Comparison of ENCODE assay signal across 8 cellular contexts in genomic region chr19:10655457-10656312, GRCh38. TPM values are rescaled to one million over a fixed set of nuclear protein-coding genes. Genes with fewer than 3 reads are reported as not detected.
DNase-seq lines count a peak whose midpoint lies in the region; ATAC-seq and TF ChIP-seq lines count a peak whose summit lies in the region.

No MANE protein-coding gene starts in this region.

- peak overlapping the region; percentile 96 to 100 (median 98) for H3K4me3 ChIP-seq in breast epithelium
- H3K4me3 ChIP-seq in lung: peak overlapping the region; percentile 72
- peak overlapping the region; percentile 84 to 100 (median 92) for H3K4me3 ChIP-seq in tibial nerve

- H3K4me1 ChIP-seq in breast epithelium (peaks cover 0 to 25% of the 10 kb centered on the region in 2 donors), lung (ENCODE audit: control insufficient read depth in 2 of 2, insufficient read depth in 2 of 2, low read length in 2 of 2) (peaks cover 3 to 16% of the 10 kb centered on the region in 2 donors), tibial nerve (peaks cover 0 to 72% (median 28%) of the 10 kb centered on the region in 4 donors)

- no peak for TF ChIP-seq EP300 in tibial nerve (IDR thresholded peaks at IDR 0.05)

- TF ChIP-seq CTCF in breast epithelium (IDR thresholded peaks at IDR 0.05) (no peak), lung (IDR thresholded peaks at IDR 0.05; ENCODE audit: control extremely low read depth, extremely low read depth) (no peak), tibial nerve (IDR thresholded peaks at IDR 0.05) (no peak), omental fat pad (IDR thresholded peaks at IDR 0.05) (no peak)

- ATAC-seq in lung (ENCODE audit: insufficient read depth, low FRiP score): no peak
- no peak for ATAC-seq in HG03439 (IDR thresholded peaks at IDR 0.05; ENCODE audit: unreplicated experiment)
- no peak for ATAC-seq in omental fat pad (ENCODE audit: low FRiP score)

- H3K9me3 ChIP-seq in breast epithelium: no peaks in the 10 kb centered on the region
- H3K9me3 ChIP-seq in lung (ENCODE audit: control insufficient read depth in 2 of 2, insufficient read depth in 1 of 2, low read length in 1 of 2): no peaks in the 10 kb centered on the region
- H3K9me3 ChIP-seq in tibial nerve: no peaks in the 10 kb centered on the region

- DNase-seq in activated naive CD4-positive, alpha-beta T cell treated with Interleukin-2 at 50 U/mL for 16 hours: peak; percentile 16
- no peak for DNase-seq in activated naive CD4-positive, alpha-beta T cell (lab: John Stamatoyannopoulos, UW)
- DNase-seq in NCI-H69 (lab: John Stamatoyannopoulos, UW) (peak; percentile 73), breast epithelium (ENCODE audit: low spot score in 2 of 2) (no peak), lung (ENCODE audit: low spot score) (no peak), tibial nerve (ENCODE audit: low spot score in 2 of 2) (no peak), omental fat pad (ENCODE audit: low spot score) (no peak)

- TF ChIP-seq POLR2A in breast epithelium (IDR thresholded peaks at IDR 0.05): no peak
- TF ChIP-seq POLR2A in tibial nerve (IDR thresholded peaks at IDR 0.05): no peak

- 5% methylated on average over 16 of the region's 16 CpGs for WGBS in lung, 2 donors
- 3 to 6% methylated on average over 16 of the region's 16 CpGs for WGBS in tibial nerve, 2 donors

- intact Hi-C loops in breast epithelium (cut with DNase I; ENCODE audit: low total_unique reads): no loop called here

- H3K27me3 ChIP-seq in breast epithelium (no peaks in the 10 kb centered on the region), lung (ENCODE audit: control insufficient read depth, insufficient read depth) (no peaks in the 10 kb centered on the region), tibial nerve (no peaks in the 10 kb centered on the region)

- H3K36me3 ChIP-seq in breast epithelium: no peaks in the 10 kb centered on the region
- peaks cover 0 to 2% of the 10 kb centered on the region in 2 donors for H3K36me3 ChIP-seq in lung (ENCODE audit: control insufficient read depth in 2 of 2, insufficient read depth in 2 of 2, low read length in 2 of 2)
- peaks cover 0 to 23% (median 0%) of the 10 kb centered on the region in 3 donors for H3K36me3 ChIP-seq in tibial nerve

- H3K27ac ChIP-seq in breast epithelium (peak overlapping the region; percentile 68 to 99), lung (ENCODE audit: low read depth in 1 of 2, low read length in 1 of 2) (peak overlapping the region in 1 of 2 donors; percentile 23), tibial nerve (peak overlapping the region; percentile 59 to 98 (median 88))

RNA-seq across cellular contexts. Expression of gene ILF3, which starts 1.5 kb away (rescaled TPM):
- total RNA-seq in breast epithelium (100 to 1,000 TPM in 2 of 3 donors, 10 to 100 TPM in 1; 80.2 to 166 (median 115) TPM), lung (100 to 1,000 TPM; 146 to 225 TPM), tibial nerve (100 to 1,000 TPM; 109 to 166 (median 127) TPM), omental fat pad (100 to 1,000 TPM; 101 to 237 (median 120) TPM)
- 100 to 1,000 TPM; 105 to 117 TPM for polyA plus RNA-seq in lung

RNA-seq across cellular contexts. Expression of gene SLC44A2, which starts 30.3 kb away (rescaled TPM):
- total RNA-seq in breast epithelium (10 to 100 TPM; 63.0 to 92.5 (median 67.5) TPM), lung (100 to 1,000 TPM; 115 to 173 TPM), tibial nerve (100 to 1,000 TPM; 104 to 193 (median 132) TPM), omental fat pad (100 to 1,000 TPM in 2 of 4 donors, 10 to 100 TPM in 2; 49.3 to 114 (median 85.0) TPM)
- polyA plus RNA-seq in lung: 100 to 1,000 TPM in 1 of 2 donors, 10 to 100 TPM in 1; 83.6 to 122 TPM

RNA-seq across cellular contexts. Expression of gene QTRT1, which starts 45.6 kb away (rescaled TPM):
- total RNA-seq in breast epithelium (10 to 100 TPM; 29.0 to 47.5 (median 31.2) TPM), lung (10 to 100 TPM; 21.0 to 54.5 TPM), tibial nerve (100 to 1,000 TPM in 1 of 4 donors, 10 to 100 TPM in 3; 43.7 to 134 (median 65.3) TPM), omental fat pad (10 to 100 TPM; 25.0 to 40.2 (median 28.9) TPM)
- polyA plus RNA-seq in lung: 10 to 100 TPM; 46.9 to 70.6 TPM

Comparison
In these comparisons a context has a peak if more than half of its experiments do, and no peak if none do; other contexts are left out.
1. DNase-seq: peak in activated naive CD4-positive, alpha-beta T cell treated with Interleukin-2 at 50 U/mL for 16 hours (single experiment) and NCI-H69 (single experiment); none in activated naive CD4-positive, alpha-beta T cell (0 of 4), breast epithelium (0 of 2), lung (single experiment), tibial nerve (0 of 2) and omental fat pad (single experiment).
2. Peak in every context shown above with its lines, with median percentiles within 50 percentile points of each other: H3K4me3 ChIP-seq.